8 cellular contexts compared by ENCODE assay signal in the genomic region with DNA sequence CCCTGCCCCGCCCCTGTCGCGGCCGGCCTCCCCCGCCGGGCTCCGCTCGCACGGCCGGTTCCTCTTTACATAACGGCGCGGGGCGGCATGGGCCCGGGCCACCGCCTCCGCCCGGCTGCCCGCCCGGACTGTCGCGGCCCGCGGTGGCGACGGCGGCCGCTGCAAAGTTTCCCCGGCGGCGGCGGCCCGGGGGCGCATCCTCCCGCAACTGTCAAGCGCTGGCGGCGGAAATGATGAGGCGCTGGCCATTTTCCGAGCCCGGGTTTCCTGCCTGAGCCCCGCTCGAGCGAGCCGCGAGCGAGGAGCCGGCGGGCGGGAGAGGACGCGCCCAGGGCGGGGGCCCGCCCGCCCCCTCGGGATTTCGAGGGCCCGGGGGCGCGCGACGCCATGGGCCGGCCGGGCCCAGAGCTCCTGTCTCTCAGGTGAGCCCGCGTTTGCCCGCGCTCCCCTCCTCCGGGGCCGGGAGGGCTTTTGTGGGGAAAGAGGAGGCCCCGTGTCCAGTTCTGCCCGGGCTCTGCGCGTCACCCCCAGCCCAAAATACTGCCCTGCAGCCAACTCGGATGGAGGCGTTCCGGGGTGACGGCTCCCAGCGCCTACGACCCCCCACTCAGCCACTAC. TPM values are rescaled to one million over a fixed set of nuclear protein-coding genes. Genes with fewer than 3 reads are reported as not detected.
DNase-seq lines count a peak whose midpoint lies in the region; ATAC-seq and TF ChIP-seq lines count a peak whose summit lies in the region.

A gene (plus strand): TSS at position 68 of the 618 bp plus-strand sequence. CDS start 12,223 bp downstream, outside the sequence.

- CTCF ChIA-PET in HEK293 (lab: Yijun Ruan, JAX) (interaction anchor here (3.1 kb wide), 1 partner anchor 9 kb away, joined by 15 read pairs; no protein-coding TSS in a partner anchor), PC-3 (lab: Charles Lee) (no interaction called here), GM10248 (lab: Yijun Ruan, JAX) (interaction anchor here (2.8 to 25.8 kb wide), 2 partner anchors 9 to 37 kb away, joined by 14 to 1216 read pairs; no protein-coding TSS in a partner anchor)

- H3K27me3 ChIP-seq in PC-3 (ENCODE audit: low read length) (no peaks in the 10 kb centered on the region), adrenal gland (no peaks in the 10 kb centered on the region), iPS-18a (ENCODE audit: control insufficient read depth, insufficient read depth, low read length) (no peaks in the 10 kb centered on the region)

- H3K4me3 ChIP-seq in HEK293 (ENCODE audit: low read depth, low read length) (peak within 1 kb of the TSS; percentile 59), PC-3 (ENCODE audit: low read length) (peak within 1 kb of the TSS; percentile 91), adrenal gland (peak within 1 kb of the TSS; percentile 46 to 87 (median 71)), iPS-18a (ENCODE audit: low read length) (peak within 1 kb of the TSS; percentile 82)

- intact Hi-C loops in PC-3 (cut with micrococcal nuclease) (no loop called here), adrenal gland (cut with DNase I) (loop anchor here (5.0 kb wide), 2 partner anchors 41 to 46 kb away; no protein-coding TSS in a partner anchor)

- H3K9me2 ChIP-seq in PC-3 (replicated peaks; ENCODE audit: low read length): no peaks in the 10 kb centered on the region

- no peaks in the 10 kb centered on the region for H3K9me3 ChIP-seq in HEK293 (ENCODE audit: control insufficient read depth, insufficient read depth, low read depth, low read length)
- H3K9me3 ChIP-seq in PC-3 (ENCODE audit: low read length): no peaks in the 10 kb centered on the region
- H3K9me3 ChIP-seq in adrenal gland (replicated peaks in 1 of 3): no peaks in the 10 kb centered on the region
- no peaks in the 10 kb centered on the region for H3K9me3 ChIP-seq in iPS-18a (ENCODE audit: control insufficient read depth, low read depth, low read length)

- TF ChIP-seq POLR2A in GM10847 (IDR thresholded peaks at IDR 0.05; ENCODE audit: extremely low read depth, insufficient read length) (peak; percentile 87), adrenal gland (IDR thresholded peaks at IDR 0.05) (peak; percentile 74 to 83)

- POLR2A ChIA-PET in HEK293 (lab: Yijun Ruan, JAX) (no interaction called here), PC-3 (lab: Charles Lee; ENCODE audit: unreplicated experiment) (no interaction called here), GM10248 (lab: Yijun Ruan, JAX) (no interaction called here)

- 0 to 1% (median 1%) methylated on average over 6 to 79 of the region's 80 CpGs; no CpG with 5 or more reads in 1 of the 4 donors for WGBS in adrenal gland, 4 donors

- H3K36me3 ChIP-seq in HEK293 (ENCODE audit: control insufficient read depth in 2 of 2, insufficient read depth in 1 of 2, low read length in 2 of 2) (no peaks in the 10 kb centered on the region), PC-3 (ENCODE audit: low read depth, low read length) (no peaks in the 10 kb centered on the region), adrenal gland (replicated peaks in 1 of 2) (no peaks in the 10 kb centered on the region), iPS-18a (ENCODE audit: control insufficient read depth, low read depth, low read length) (no peaks in the 10 kb centered on the region)

- no peak for TF ChIP-seq CTCF in HEK293 (tag by site-specific recombination; IDR thresholded peaks at IDR 0.05)
- no peak for TF ChIP-seq CTCF in PC-3 (conservative IDR thresholded peaks at IDR 0.05; ENCODE audit: low read depth, low read length)
- peak in 1 of 6 experiments; percentile 11 for TF ChIP-seq CTCF in adrenal gland (IDR thresholded peaks at IDR 0.05)
- TF ChIP-seq CTCF in GM10248 (IDR thresholded peaks at IDR 0.05; ENCODE audit: control extremely low read depth, extremely low read depth, low read depth, missing control alignments): no peak

- no peaks in the 10 kb centered on the region for H4K20me1 ChIP-seq in PC-3 (ENCODE audit: low read length)

- H3F3A ChIP-seq in PC-3 (ENCODE audit: low read length, unreplicated experiment): no peaks in the 10 kb centered on the region

- peaks cover 38% of the 10 kb centered on the region for H3K79me2 ChIP-seq in PC-3 (ENCODE audit: low read length)

- ATAC-seq in PC-3 (peak; percentile 38), HG03469 (IDR thresholded peaks at IDR 0.05; ENCODE audit: unreplicated experiment) (no peak)

- peak within 1 kb of the TSS; percentile 80 for H2AFZ ChIP-seq in PC-3 (ENCODE audit: low read length)

- no peaks in the 10 kb centered on the region for H3K4me1 ChIP-seq in HEK293 (ENCODE audit: control insufficient read depth, insufficient read depth, low read length)
- H3K4me1 ChIP-seq in PC-3 (ENCODE audit: insufficient read depth, low read length): peaks cover 10% of the 10 kb centered on the region; the same call in 1 of the 2 replicates
- H3K4me1 ChIP-seq in adrenal gland (replicated peaks in 1 of 2): peaks cover 6 to 57% of the 10 kb centered on the region in 2 donors
- peaks cover 32% of the 10 kb centered on the region for H3K4me1 ChIP-seq in iPS-18a (ENCODE audit: control insufficient read depth, low read depth, low read length)

- H3K27ac ChIP-seq in HEK293 (ENCODE audit: extremely low read depth, low read depth, low read length) (peak within 1 kb of the TSS; percentile 40; the same call in 1 of the 2 replicates), PC-3 (ENCODE audit: low read length) (no peak within 1 kb of the TSS), adrenal gland (peak within 1 kb of the TSS; percentile 60 to 97 (median 79)), iPS-18a (ENCODE audit: low read length) (peak within 1 kb of the TSS; percentile 86)

- BruUV-seq in PC-3 (replicated peaks; lab: Mats Ljungman, UMichigan): no TSS peak

- DNase-seq in PC-3 (peak; percentile 75), adrenal gland (peak in 2 of 7 donors; percentile 34 to 37), GM10248 (ENCODE audit: extremely low spot score) (no peak)
- DNase-seq in stimulated activated CD4-positive, alpha-beta T cell treated with anti-CD3 and anti-CD28 coated beads, Interleukin-4, amount 100 ng/mL, for 1 hour: peak; percentile 72

- H3K9ac ChIP-seq in PC-3 (ENCODE audit: low read length) (peak within 1 kb of the TSS; percentile 82), iPS-18a (ENCODE audit: low read length) (peak within 1 kb of the TSS; percentile 85)

- peak within 1 kb of the TSS; percentile 98 for H3K4me2 ChIP-seq in PC-3 (ENCODE audit: low read length)

TF ChIP-seq in HEK293, 187 proteins besides CTCF, POLR2A, EP300 and RAD21 (continues in another document):
- TF ChIP-seq, protein P1, sequence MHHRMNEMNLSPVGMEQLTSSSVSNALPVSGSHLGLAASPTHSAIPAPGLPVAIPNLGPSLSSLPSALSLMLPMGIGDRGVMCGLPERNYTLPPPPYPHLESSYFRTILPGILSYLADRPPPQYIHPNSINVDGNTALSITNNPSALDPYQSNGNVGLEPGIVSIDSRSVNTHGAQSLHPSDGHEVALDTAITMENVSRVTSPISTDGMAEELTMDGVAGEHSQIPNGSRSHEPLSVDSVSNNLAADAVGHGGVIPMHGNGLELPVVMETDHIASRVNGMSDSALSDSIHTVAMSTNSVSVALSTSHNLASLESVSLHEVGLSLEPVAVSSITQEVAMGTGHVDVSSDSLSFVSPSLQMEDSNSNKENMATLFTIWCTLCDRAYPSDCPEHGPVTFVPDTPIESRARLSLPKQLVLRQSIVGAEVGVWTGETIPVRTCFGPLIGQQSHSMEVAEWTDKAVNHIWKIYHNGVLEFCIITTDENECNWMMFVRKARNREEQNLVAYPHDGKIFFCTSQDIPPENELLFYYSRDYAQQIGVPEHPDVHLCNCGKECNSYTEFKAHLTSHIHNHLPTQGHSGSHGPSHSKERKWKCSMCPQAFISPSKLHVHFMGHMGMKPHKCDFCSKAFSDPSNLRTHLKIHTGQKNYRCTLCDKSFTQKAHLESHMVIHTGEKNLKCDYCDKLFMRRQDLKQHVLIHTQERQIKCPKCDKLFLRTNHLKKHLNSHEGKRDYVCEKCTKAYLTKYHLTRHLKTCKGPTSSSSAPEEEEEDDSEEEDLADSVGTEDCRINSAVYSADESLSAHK (tag by site-specific recombination; IDR thresholded peaks at IDR 0.05): no peak
- TF ChIP-seq YY1 (tag by site-specific recombination; IDR thresholded peaks at IDR 0.05): no peak
- TF ChIP-seq, protein P2, sequence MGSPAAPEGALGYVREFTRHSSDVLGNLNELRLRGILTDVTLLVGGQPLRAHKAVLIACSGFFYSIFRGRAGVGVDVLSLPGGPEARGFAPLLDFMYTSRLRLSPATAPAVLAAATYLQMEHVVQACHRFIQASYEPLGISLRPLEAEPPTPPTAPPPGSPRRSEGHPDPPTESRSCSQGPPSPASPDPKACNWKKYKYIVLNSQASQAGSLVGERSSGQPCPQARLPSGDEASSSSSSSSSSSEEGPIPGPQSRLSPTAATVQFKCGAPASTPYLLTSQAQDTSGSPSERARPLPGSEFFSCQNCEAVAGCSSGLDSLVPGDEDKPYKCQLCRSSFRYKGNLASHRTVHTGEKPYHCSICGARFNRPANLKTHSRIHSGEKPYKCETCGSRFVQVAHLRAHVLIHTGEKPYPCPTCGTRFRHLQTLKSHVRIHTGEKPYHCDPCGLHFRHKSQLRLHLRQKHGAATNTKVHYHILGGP (tag by site-specific recombination; IDR thresholded peaks at IDR 0.05): no peak
- TF ChIP-seq, protein P3, sequence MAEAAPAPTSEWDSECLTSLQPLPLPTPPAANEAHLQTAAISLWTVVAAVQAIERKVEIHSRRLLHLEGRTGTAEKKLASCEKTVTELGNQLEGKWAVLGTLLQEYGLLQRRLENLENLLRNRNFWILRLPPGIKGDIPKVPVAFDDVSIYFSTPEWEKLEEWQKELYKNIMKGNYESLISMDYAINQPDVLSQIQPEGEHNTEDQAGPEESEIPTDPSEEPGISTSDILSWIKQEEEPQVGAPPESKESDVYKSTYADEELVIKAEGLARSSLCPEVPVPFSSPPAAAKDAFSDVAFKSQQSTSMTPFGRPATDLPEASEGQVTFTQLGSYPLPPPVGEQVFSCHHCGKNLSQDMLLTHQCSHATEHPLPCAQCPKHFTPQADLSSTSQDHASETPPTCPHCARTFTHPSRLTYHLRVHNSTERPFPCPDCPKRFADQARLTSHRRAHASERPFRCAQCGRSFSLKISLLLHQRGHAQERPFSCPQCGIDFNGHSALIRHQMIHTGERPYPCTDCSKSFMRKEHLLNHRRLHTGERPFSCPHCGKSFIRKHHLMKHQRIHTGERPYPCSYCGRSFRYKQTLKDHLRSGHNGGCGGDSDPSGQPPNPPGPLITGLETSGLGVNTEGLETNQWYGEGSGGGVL (tag by site-specific recombination; IDR thresholded peaks at IDR 0.05): peak; percentile 20; the same call in 1 of the 2 replicates
- TF ChIP-seq ZNF157 (tag by site-specific recombination; IDR thresholded peaks at IDR 0.05): no peak

RNA-seq across cellular contexts. Expression of the gene that starts here (rescaled TPM):
- total RNA-seq in PC-3 (2014; rRNA removed) (12.9 and 34.6 TPM in 2 replicates), adrenal gland (10 to 100 TPM; 26.1 to 70.3 (median 44.6) TPM)
- polyA plus RNA-seq in adrenal gland: 10 to 100 TPM in 1 of 3 donors, 1 to 10 TPM in 2; 5.8 to 14.5 (median 9.3) TPM
